Comparison of ENCODE assay signal across 28 cellular contexts in genomic region chr6:6455272-6455671, GRCh38.
"Had no signal": no experiment of that assay in that cellular context is flagged by ENCODE, and none has a peak within 500 bp of the region (broad histone marks: within the 10 kb centered on the region; RNA-seq: fewer than 3 reads in every experiment).

No MANE protein-coding gene starts in this region.

- H3K4me1 Mint-ChIP-seq: activated CD4-positive, alpha-beta T cell treated with anti-CD3 and anti-CD28 coated beads for 36 hours; activated CD4-positive, alpha-beta T cell treated with anti-CD3 and anti-CD28 coated beads, Interleukin-2, amount 10 ng/mL, durations not matched to agents 24 days and 14 days; activated CD8-positive, alpha-beta memory T cell treated with anti-CD3 and anti-CD28 coated beads, Interleukin-2, amount 10 ng/mL, durations not matched to agents 7 days and 5 days; activated naive CD4-positive, alpha-beta T cell treated with anti-CD3 and anti-CD28 coated beads, Interleukin-2, amount 10 ng/mL, durations not matched to agents 7 days and 5 days; activated naive CD8-positive, alpha-beta T cell treated with anti-CD3 and anti-CD28 coated beads, Interleukin-2, amount 10 ng/mL, durations not matched to agents 7 days and 5 days; brain had no signal

- H3K36me3 Mint-ChIP-seq: activated CD4-positive, alpha-beta memory T cell treated with anti-CD3 and anti-CD28 coated beads for 36 hours; activated CD8-positive, alpha-beta memory T cell treated with anti-CD3 and anti-CD28 coated beads, Interleukin-2, amount 10 ng/mL, durations not matched to agents 7 days and 5 days; activated naive CD4-positive, alpha-beta T cell treated with anti-CD3 and anti-CD28 coated beads, Interleukin-2, amount 10 ng/mL, durations not matched to agents 7 days and 5 days; activated naive CD8-positive, alpha-beta T cell treated with anti-CD3 and anti-CD28 coated beads, Interleukin-2, amount 10 ng/mL, durations not matched to agents 7 days and 5 days; brain had no signal

- H3K27ac Mint-ChIP-seq: activated CD4-positive, alpha-beta memory T cell treated with anti-CD3 and anti-CD28 coated beads for 36 hours; activated CD4-positive, alpha-beta T cell treated with anti-CD3 and anti-CD28 coated beads for 36 hours; activated CD4-positive, alpha-beta T cell treated with anti-CD3 and anti-CD28 coated beads, Interleukin-2, amount 10 ng/mL, durations not matched to agents 24 days and 14 days; activated CD8-positive, alpha-beta memory T cell treated with anti-CD3 and anti-CD28 coated beads, Interleukin-2, amount 10 ng/mL, durations not matched to agents 7 days and 5 days; activated CD8-positive, alpha-beta T cell treated with anti-CD3 and anti-CD28 coated beads, Interleukin-2, amount 10 ng/mL, durations not matched to agents 7 days and 5 days; activated naive CD4-positive, alpha-beta T cell treated with anti-CD3 and anti-CD28 coated beads, Interleukin-2, amount 10 ng/mL, durations not matched to agents 7 days and 5 days; activated naive CD4-positive, alpha-beta T cell treated with anti-CD3 and anti-CD28 coated beads, Interleukin-2, amount 50 U/mL, for 72 hours; activated naive CD8-positive, alpha-beta T cell treated with anti-CD3 and anti-CD28 coated beads, Interleukin-2, amount 10 ng/mL, durations not matched to agents 7 days and 5 days; activated T-cell treated with anti-CD3 and anti-CD28 coated beads, Interleukin-2, amount 50 U/mL, for 24 hours; activated T-cell treated with anti-CD3 and anti-CD28 coated beads, Interleukin-2, amount 50 U/mL, for 72 hours; brain; effector memory CD8-positive, alpha-beta T cell had no signal

- H3K9me3 ChIP-seq: ascending aorta had no signal

- H3K9me3 Mint-ChIP-seq: activated naive CD4-positive, alpha-beta T cell treated with anti-CD3 and anti-CD28 coated beads, Interleukin-2, amount 10 ng/mL, durations not matched to agents 7 days and 5 days; activated T-cell treated with anti-CD3 and anti-CD28 coated beads, Interleukin-2, amount 50 U/mL, for 24 hours had no signal

- H3K4me3 ChIP-seq: ascending aorta had no signal

- H3K36me3 ChIP-seq: ascending aorta had no signal

- H3K27ac ChIP-seq: ascending aorta, epithelial cell of prostate had no signal

- FAIRE-seq: colon had no signal

- DNase-seq: activated CD4-positive, alpha-beta memory T cell treated with anti-CD3 and anti-CD28 coated beads for 36 hours; activated CD4-positive, alpha-beta T cell treated with anti-CD3 and anti-CD28 coated beads for 36 hours; activated CD4-positive, alpha-beta T cell treated with anti-CD3 and anti-CD28 coated beads, Interleukin-2, amount 10 ng/mL, durations not matched to agents 24 days and 14 days; activated CD4-positive, CD25-positive, alpha-beta regulatory T cell; activated CD4-positive, CD25-positive, alpha-beta regulatory T cell treated with anti-CD3 and anti-CD28 coated beads, Interleukin-2, amount 50 U/mL, for 72 hours; activated CD8-positive, alpha-beta memory T cell treated with anti-CD3 and anti-CD28 coated beads, Interleukin-2, amount 10 ng/mL, durations not matched to agents 7 days and 5 days; activated CD8-positive, alpha-beta memory T cell treated with anti-CD3 and anti-CD28 coated beads, Interleukin-2, amount 50 U/mL, for 4 hours; activated CD8-positive, alpha-beta T cell treated with anti-CD3 and anti-CD28 coated beads, Interleukin-2, amount 10 ng/mL, durations not matched to agents 7 days and 5 days; activated gamma-delta T cell; activated naive CD4-positive, alpha-beta T cell; activated naive CD4-positive, alpha-beta T cell treated with anti-CD3 and anti-CD28 coated beads, Interleukin-2, amount 10 ng/mL, durations not matched to agents 7 days and 5 days; activated naive CD8-positive, alpha-beta T cell treated with anti-CD3 and anti-CD28 coated beads, Interleukin-2, amount 10 ng/mL, durations not matched to agents 7 days and 5 days; activated T-cell treated with anti-CD3 and anti-CD28 coated beads, Interleukin-2, amount 50 U/mL, for 24 hours; activated T-cell treated with anti-CD3 and anti-CD28 coated beads, Interleukin-2, amount 50 U/mL, for 72 hours; caudate nucleus; cortex of kidney; dermis blood vessel endothelial cell; effector CD4-positive, alpha-beta T cell; effector memory CD8-positive, alpha-beta T cell; foreskin melanocyte; head of caudate nucleus; hippocampal formation; T-helper 2 cell had no signal

- H3K27me3 ChIP-seq: ascending aorta had no signal

- H3K4me3 Mint-ChIP-seq: activated CD4-positive, alpha-beta memory T cell treated with anti-CD3 and anti-CD28 coated beads for 36 hours; activated CD4-positive, alpha-beta T cell treated with anti-CD3 and anti-CD28 coated beads for 36 hours; activated CD4-positive, alpha-beta T cell treated with anti-CD3 and anti-CD28 coated beads, Interleukin-2, amount 10 ng/mL, durations not matched to agents 24 days and 14 days; activated CD8-positive, alpha-beta memory T cell treated with anti-CD3 and anti-CD28 coated beads, Interleukin-2, amount 10 ng/mL, durations not matched to agents 7 days and 5 days; activated CD8-positive, alpha-beta T cell treated with anti-CD3 and anti-CD28 coated beads, Interleukin-2, amount 10 ng/mL, durations not matched to agents 7 days and 5 days; activated naive CD4-positive, alpha-beta T cell treated with anti-CD3 and anti-CD28 coated beads, Interleukin-2, amount 10 ng/mL, durations not matched to agents 7 days and 5 days; activated naive CD8-positive, alpha-beta T cell treated with anti-CD3 and anti-CD28 coated beads, Interleukin-2, amount 10 ng/mL, durations not matched to agents 7 days and 5 days; activated T-cell treated with anti-CD3 and anti-CD28 coated beads, Interleukin-2, amount 50 U/mL, for 24 hours; activated T-cell treated with anti-CD3 and anti-CD28 coated beads, Interleukin-2, amount 50 U/mL, for 72 hours; brain; effector memory CD8-positive, alpha-beta T cell had no signal

- ATAC-seq: activated CD4-positive, alpha-beta T cell treated with anti-CD3 and anti-CD28 coated beads for 36 hours; activated CD8-positive, alpha-beta memory T cell treated with anti-CD3 and anti-CD28 coated beads, Interleukin-2, amount 10 ng/mL, durations not matched to agents 7 days and 5 days; activated CD8-positive, alpha-beta T cell treated with anti-CD3 and anti-CD28 coated beads, Interleukin-2, amount 10 ng/mL, durations not matched to agents 7 days and 5 days; activated naive CD4-positive, alpha-beta T cell treated with anti-CD3 and anti-CD28 coated beads, Interleukin-2, amount 50 U/mL, for 72 hours; activated T-cell treated with anti-CD3 and anti-CD28 coated beads, Interleukin-2, amount 50 U/mL, for 72 hours; effector memory CD8-positive, alpha-beta T cell had no signal
